ENCODE assay signal across 8 cellular contexts in the genomic region with DNA sequence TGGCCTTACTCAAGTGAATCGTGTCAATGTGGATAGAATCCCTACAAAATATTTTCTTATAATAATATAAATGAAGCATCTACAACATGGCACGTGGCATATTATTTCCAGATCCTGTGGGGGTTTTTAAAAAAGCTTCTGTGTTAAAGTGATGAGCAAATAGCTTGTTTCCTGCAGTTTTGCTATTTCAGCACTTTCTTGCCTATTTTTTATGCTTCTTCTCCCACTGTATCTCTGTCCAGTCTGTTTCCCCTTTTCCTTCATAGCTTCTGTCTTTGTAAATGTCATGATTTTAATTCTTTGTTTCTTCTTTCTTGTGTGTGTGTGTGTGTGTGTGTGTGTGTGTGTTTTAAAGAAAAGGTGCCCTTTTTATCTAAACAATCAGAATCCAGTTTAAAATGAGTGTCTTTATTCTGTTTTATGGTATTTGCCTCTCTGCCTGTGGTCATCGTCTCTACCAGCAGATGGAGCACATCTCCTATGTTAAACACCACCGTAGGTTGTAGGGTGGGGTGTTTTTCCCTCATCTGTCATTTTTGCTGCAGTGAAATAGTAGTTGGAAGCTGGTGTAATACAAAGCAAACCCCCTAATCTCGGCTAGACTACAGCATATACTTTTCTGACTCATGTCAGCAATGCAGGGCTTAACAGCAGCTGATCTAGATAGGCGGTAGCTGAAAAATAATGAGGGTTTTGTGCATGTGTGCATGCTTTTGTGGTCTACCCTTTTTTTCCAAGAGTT. TPM values are rescaled to one million over a fixed set of nuclear protein-coding genes. Genes with fewer than 3 reads are reported as not detected.
A peak's percentile ranks its signal among the peaks of the same experiment; 100 is the strongest.
DNase-seq lines count a peak whose midpoint lies in the region; ATAC-seq and TF ChIP-seq lines count a peak whose summit lies in the region.

No MANE protein-coding gene starts in this region.

- no peaks in the 10 kb centered on the region for H3K27me3 Mint-ChIP-seq in CD4-positive, CD25-positive, alpha-beta regulatory T cell
- H3K27me3 Mint-ChIP-seq in nephron progenitor cell (ENCODE audit: low read depth, poor library complexity), result no peaks in the 10 kb centered on the region

- no peaks in the 10 kb centered on the region for H3K9me3 Mint-ChIP-seq in CD4-positive, CD25-positive, alpha-beta regulatory T cell
- peaks cover 22% of the 10 kb centered on the region for H3K9me3 Mint-ChIP-seq in nephron progenitor cell

- no peak overlapping the region for H3K27ac ChIP-seq in CD4-positive, CD25-positive, alpha-beta regulatory T cell (ENCODE audit: insufficient read depth, low read length, poor library complexity, severe bottlenecking)
- no peak overlapping the region for H3K27ac ChIP-seq in Panc1 (ENCODE audit: low read length)

- CTCF ChIA-PET in Panc1 (lab: Charles Lee), result interaction anchor here (0.6 kb wide), 1 partner anchor 504 kb away, joined by 3 read pairs; no protein-coding TSS in a partner anchor

- H3K4me1 ChIP-seq in CD4-positive, CD25-positive, alpha-beta regulatory T cell (ENCODE audit: control insufficient read depth, insufficient read depth, low read length, poor library complexity, severe bottlenecking), result no peaks in the 10 kb centered on the region
- H3K4me1 ChIP-seq in Panc1 (ENCODE audit: control insufficient read depth, insufficient read depth, low read length), result no peaks in the 10 kb centered on the region

- H3K4me1 Mint-ChIP-seq in CD4-positive, CD25-positive, alpha-beta regulatory T cell, result no peaks in the 10 kb centered on the region
- H3K4me1 Mint-ChIP-seq in nephron progenitor cell, result no peaks in the 10 kb centered on the region

- H3K36me3 Mint-ChIP-seq in CD4-positive, CD25-positive, alpha-beta regulatory T cell, result no peaks in the 10 kb centered on the region
- H3K36me3 Mint-ChIP-seq in nephron progenitor cell (ENCODE audit: low read depth), result no peaks in the 10 kb centered on the region

- POLR2A ChIA-PET in Panc1 (lab: Charles Lee), result no interaction called here

- no peaks in the 10 kb centered on the region for H3K27me3 ChIP-seq in CD4-positive, CD25-positive, alpha-beta regulatory T cell (ENCODE audit: control insufficient read depth, insufficient read depth, low read length)
- no peaks in the 10 kb centered on the region for H3K27me3 ChIP-seq in Panc1 (ENCODE audit: control insufficient read depth, insufficient read depth, low read length)

- ATAC-seq in CD4-positive, CD25-positive, alpha-beta regulatory T cell (ENCODE audit: low read depth in 2 of 2), result no peak
- peak; percentile 65 for ATAC-seq in GM18499 (IDR thresholded peaks at IDR 0.05; ENCODE audit: insufficient read depth, unreplicated experiment)
- peak; percentile 54 for ATAC-seq in HG02973 (IDR thresholded peaks at IDR 0.05; ENCODE audit: unreplicated experiment)
- ATAC-seq in Panc1, result 0 out of 2 replicates have a peak, but pooled peaks have one; percentile 69

- H3K36me3 ChIP-seq in CD4-positive, CD25-positive, alpha-beta regulatory T cell (ENCODE audit: control insufficient read depth, insufficient read depth, low read length), result no peaks in the 10 kb centered on the region
- no peaks in the 10 kb centered on the region for H3K36me3 ChIP-seq in Panc1 (ENCODE audit: control insufficient read depth, insufficient read depth, low read length)

- in situ Hi-C loops in Panc1 (cut with HindIII; ENCODE audit: low pct_unique_long_range_greater_than_20kb, low sequenced_read_pairs), result no loop called here

- H3K27ac Mint-ChIP-seq in CD4-positive, CD25-positive, alpha-beta regulatory T cell, result no peak overlapping the region
- H3K27ac Mint-ChIP-seq in nephron progenitor cell, result no peak overlapping the region

- H3K9me3 ChIP-seq in CD4-positive, CD25-positive, alpha-beta regulatory T cell (ENCODE audit: control insufficient read depth in 2 of 2, low read length in 2 of 2), result no peaks in the 10 kb centered on the region
- no peaks in the 10 kb centered on the region for H3K9me3 ChIP-seq in Panc1 (ENCODE audit: control insufficient read depth, insufficient read depth, low read depth, low read length)

- intact Hi-C loops in Panc1 (cut with micrococcal nuclease; ENCODE audit: unreplicated experiment), result loop anchor here (10.0 kb wide), 1 partner anchor 176 kb away; no protein-coding TSS in a partner anchor

- DNase-seq in CD4-positive, CD25-positive, alpha-beta regulatory T cell, result peak in 2 of 3 donors; percentile 4 to 24
- DNase-seq in Panc1 (ENCODE audit: low read depth, low spot score) (no peak), epidermal melanocyte (ENCODE audit: insufficient read length, low spot score) (peak; percentile 19), nephron progenitor cell (peak; percentile 18), activated gamma-delta T cell treated with Interleukin-2 at 50 U/mL for 16 hours (no peak)
- no peak for DNase-seq in activated CD8-positive, alpha-beta memory T cell treated with anti-CD3 and anti-CD28 coated beads, Interleukin-2, amount 50 U/mL, for 48 hours

- peak; percentile 57 for TF ChIP-seq CTCF in Panc1 (IDR thresholded peaks at IDR 0.05)
- peak; percentile 37 for TF ChIP-seq CTCF in nephron progenitor cell (IDR thresholded peaks at IDR 0.05)

- H3K4me3 ChIP-seq in CD4-positive, CD25-positive, alpha-beta regulatory T cell (ENCODE audit: low read depth, low read length), result no peak overlapping the region
- H3K4me3 ChIP-seq in Panc1 (ENCODE audit: low read depth in 2 of 2, low read length in 2 of 2), result no peak overlapping the region

- H3K4me3 Mint-ChIP-seq in CD4-positive, CD25-positive, alpha-beta regulatory T cell, result no peak overlapping the region
- no peak overlapping the region for H3K4me3 Mint-ChIP-seq in nephron progenitor cell

- BruUV-seq in Panc1 (replicated peaks; lab: Mats Ljungman, UMichigan), result no TSS peak

RNA-seq across cellular contexts. Expression of gene FTHL17, which starts 33.1 kb away (rescaled TPM):
- total RNA-seq in CD4-positive, CD25-positive, alpha-beta regulatory T cell, result not detected
- not detected for polyA plus RNA-seq in CD4-positive, CD25-positive, alpha-beta regulatory T cell
- total RNA-seq in Panc1 (2021; ENCODE audit: unreplicated experiment), result not detected
- polyA plus RNA-seq in Panc1 (2012; ENCODE audit: insufficient read length), result not detected

Comparison
In these comparisons a context has a peak if more than half of its experiments do, and no peak if none do; other contexts are left out.
1. ATAC-seq: peak in GM18499 (single experiment), HG02973 (single experiment) and Panc1 (single experiment); none in CD4-positive, CD25-positive, alpha-beta regulatory T cell (0 of 2).
2. DNase-seq: peak in CD4-positive, CD25-positive, alpha-beta regulatory T cell (2 of 3), epidermal melanocyte (single experiment) and nephron progenitor cell (single experiment); none in Panc1 (single experiment), activated CD8-positive, alpha-beta memory T cell treated with anti-CD3 and anti-CD28 coated beads, Interleukin-2, amount 50 U/mL, for 48 hours (single experiment) and activated gamma-delta T cell treated with Interleukin-2 at 50 U/mL for 16 hours (single experiment).